8 cellular contexts compared by ENCODE assay signal in genomic region chr12:55743131-55743921, GRCh38. TPM values are rescaled to one million over a fixed set of nuclear protein-coding genes. Genes with fewer than 3 reads are reported as not detected.
A peak's percentile ranks its signal among the peaks of the same experiment; 100 is the strongest.
DNase-seq lines count a peak whose midpoint lies in the region; ATAC-seq and TF ChIP-seq lines count a peak whose summit lies in the region.

No MANE protein-coding gene starts in this region.

- TF ChIP-seq POLR2A in esophagus muscularis mucosa (IDR thresholded peaks at IDR 0.05; ENCODE audit: low read depth) = no peak
- no peak for TF ChIP-seq POLR2A in tibial nerve (IDR thresholded peaks at IDR 0.05)

- peak; percentile 57 for ATAC-seq in HG02798 (IDR thresholded peaks at IDR 0.05; ENCODE audit: poor library complexity, unreplicated experiment)
- ATAC-seq in naive thymus-derived CD4-positive, alpha-beta T cell = peak; percentile 72

- POLR2A ChIA-PET in naive thymus-derived CD4-positive, alpha-beta T cell (lab: Charles Lee) = interaction anchor here (0.6 to 3.0 kb wide), 18 partner anchors 8 to 595 kb away, joined by 3 to 13 read pairs (median 4); partner anchors contain the start of genes IL23A, ORMDL2, PYM1 and RAB5B

- H3K9me3 ChIP-seq in esophagus muscularis mucosa (no peaks in the 10 kb centered on the region), tibial nerve (no peaks in the 10 kb centered on the region)
- H3K9me3 ChIP-seq in naive thymus-derived CD4-positive, alpha-beta T cell (ENCODE audit: control insufficient read depth in 2 of 3, low read length in 3 of 3) = no peaks in the 10 kb centered on the region

- H3K36me3 ChIP-seq in esophagus muscularis mucosa (no peaks in the 10 kb centered on the region), tibial nerve (peaks cover 0 to 1% (median 0%) of the 10 kb centered on the region in 3 donors)
- peaks cover 0 to 3% (median 0%) of the 10 kb centered on the region in 3 experiments for H3K36me3 ChIP-seq in naive thymus-derived CD4-positive, alpha-beta T cell (ENCODE audit: control insufficient read depth in 2 of 3, insufficient read depth in 3 of 3, low read length in 3 of 3)

- peaks cover 26 to 58% (median 43%) of the 10 kb centered on the region in 4 donors for H3K4me1 ChIP-seq in esophagus muscularis mucosa
- peaks cover 5 to 19% of the 10 kb centered on the region in 2 donors for H3K4me1 ChIP-seq in naive thymus-derived CD4-positive, alpha-beta T cell (ENCODE audit: control insufficient read depth in 2 of 2, insufficient read depth in 2 of 2, low read length in 2 of 2)
- peaks cover 3 to 53% (median 23%) of the 10 kb centered on the region in 4 donors for H3K4me1 ChIP-seq in tibial nerve

- WGBS in esophagus muscularis mucosa = 0% methylated on average over 9 of the region's 90 CpGs
- 0 to 1% methylated on average over 14 to 23 of the region's 90 CpGs for WGBS in tibial nerve, 2 donors

- H3K4me3 ChIP-seq in esophagus muscularis mucosa = peak overlapping the region; percentile 59 to 65 (median 62)
- H3K4me3 ChIP-seq in naive thymus-derived CD4-positive, alpha-beta T cell (ENCODE audit: low read length) = peak overlapping the region; percentile 78
- peak overlapping the region; percentile 42 to 95 (median 71) for H3K4me3 ChIP-seq in tibial nerve

- peak; percentile 39 for DNase-seq in NK-92 treated with Interleukin-12 subunit alpha and Interleukin-12 subunit beta, amount 100 ng/mL, for 24 hours (lab: John Stamatoyannopoulos, UW)
- DNase-seq in NK-92 (lab: John Stamatoyannopoulos, UW; ENCODE audit: unreplicated experiment) (no peak), NCI-H510A treated with DMSO at 0.1 percent for 48 hours (lab: John Stamatoyannopoulos, UW) (peak; percentile 31), activated T-cell treated with anti-CD3 and anti-CD28 coated beads for 24 hours (ENCODE audit: low read depth) (peak; percentile 37), esophagus muscularis mucosa (ENCODE audit: extremely low spot score) (no peak), tibial nerve (ENCODE audit: low spot score in 2 of 2) (no peak)
- DNase-seq in naive thymus-derived CD4-positive, alpha-beta T cell = peak; percentile 33 to 65 (median 54)

- peak overlapping the region; percentile 90 to 96 (median 94) for H3K4me3 Mint-ChIP-seq in naive thymus-derived CD4-positive, alpha-beta T cell

- H3K9me3 Mint-ChIP-seq in naive thymus-derived CD4-positive, alpha-beta T cell = no peaks in the 10 kb centered on the region

- peaks cover 29 to 54% (median 40%) of the 10 kb centered on the region in 7 donors for H3K4me1 Mint-ChIP-seq in naive thymus-derived CD4-positive, alpha-beta T cell

- CTCF ChIA-PET in naive thymus-derived CD4-positive, alpha-beta T cell (lab: Charles Lee) = interaction anchor here (0.9 to 1.3 kb wide), 2 partner anchors 50 to 383 kb away, joined by 3 read pairs; no protein-coding TSS in a partner anchor

- TF ChIP-seq EP300 in esophagus muscularis mucosa (IDR thresholded peaks at IDR 0.05) (no peak), tibial nerve (IDR thresholded peaks at IDR 0.05) (peak in 1 of 2 donors; percentile 17)

- intact Hi-C loops in esophagus muscularis mucosa (cut with DNase I) = loop anchor here (2.0 to 10.0 kb wide), 2 partner anchors 197 to 291 kb away; no protein-coding TSS in a partner anchor
- intact Hi-C loops in naive thymus-derived CD4-positive, alpha-beta T cell (cut with micrococcal nuclease) = loop anchor here (1.0 kb wide), 2 partner anchors 230 to 298 kb away; partner anchors contain the start of gene RPS26 (in 1 of the 2)

- H3K27ac Mint-ChIP-seq in naive thymus-derived CD4-positive, alpha-beta T cell = peak overlapping the region; percentile 33 to 87 (median 79)

- no peaks in the 10 kb centered on the region for H3K27me3 ChIP-seq in esophagus muscularis mucosa
- H3K27me3 ChIP-seq in naive thymus-derived CD4-positive, alpha-beta T cell (ENCODE audit: control insufficient read depth in 2 of 2, insufficient read depth in 2 of 2, low read length in 2 of 2) = no peaks in the 10 kb centered on the region
- no peaks in the 10 kb centered on the region for H3K27me3 ChIP-seq in tibial nerve

- TF ChIP-seq CTCF in esophagus muscularis mucosa (IDR thresholded peaks at IDR 0.05) (peak in 1 of 3 experiments; percentile 11), tibial nerve (IDR thresholded peaks at IDR 0.05) (peak in 1 of 5 experiments; percentile 15)

- peaks cover 0 to 2% (median 0%) of the 10 kb centered on the region in 5 donors for H3K36me3 Mint-ChIP-seq in naive thymus-derived CD4-positive, alpha-beta T cell

- H3K27ac ChIP-seq in esophagus muscularis mucosa (replicated peaks in 1 of 4) (peak overlapping the region; percentile 65 to 81 (median 78)), tibial nerve (peak overlapping the region; percentile 35 to 91 (median 80))
- H3K27ac ChIP-seq in naive thymus-derived CD4-positive, alpha-beta T cell (ENCODE audit: low read depth, low read length) = peak overlapping the region; percentile 63

- peaks cover 0 to 8% (median 0%) of the 10 kb centered on the region in 5 donors for H3K27me3 Mint-ChIP-seq in naive thymus-derived CD4-positive, alpha-beta T cell

RNA-seq across cellular contexts. Expression of gene GDF11, which starts 0.4 kb away (rescaled TPM):
- total RNA-seq in esophagus muscularis mucosa (1 to 10 TPM; 1.7 to 9.0 (median 4.9) TPM), tibial nerve (1 to 10 TPM; 1.8 to 5.7 (median 4.0) TPM)
- 10 to 100 TPM in 3 of 5 experiments, 1 to 10 TPM in 2; 6.6 to 16.2 (median 12.0) TPM for total RNA-seq in naive thymus-derived CD4-positive, alpha-beta T cell
- polyA plus RNA-seq in naive thymus-derived CD4-positive, alpha-beta T cell = under 1 TPM; 0.79 TPM

RNA-seq across cellular contexts. Expression of gene CD63, which starts 14.5 kb away (rescaled TPM):
- total RNA-seq in esophagus muscularis mucosa (1,000 to 10,000 TPM in 1 of 4 donors, 100 to 1,000 TPM in 3; 742 to 1,177 (median 845) TPM), tibial nerve (100 to 1,000 TPM; 478 to 624 (median 544) TPM)
- 100 to 1,000 TPM in 2 of 5 experiments, 10 to 100 TPM in 3; 43.2 to 216 (median 54.3) TPM for total RNA-seq in naive thymus-derived CD4-positive, alpha-beta T cell
- 10 to 100 TPM; 68.7 to 69.8 TPM for polyA plus RNA-seq in naive thymus-derived CD4-positive, alpha-beta T cell

RNA-seq across cellular contexts. Expression of gene RDH5, which starts 23.1 kb away (rescaled TPM):
- total RNA-seq in esophagus muscularis mucosa = 10 to 100 TPM; 13.8 to 23.0 (median 17.2) TPM
- 10 to 100 TPM; 14.6 to 24.9 (median 15.9) TPM for total RNA-seq in naive thymus-derived CD4-positive, alpha-beta T cell
- 1 to 10 TPM in 1 of 2 donors, under 1 TPM in 1; 0.67 to 1.3 TPM for polyA plus RNA-seq in naive thymus-derived CD4-positive, alpha-beta T cell
- total RNA-seq in tibial nerve = 10 to 100 TPM; 28.0 to 54.6 (median 38.4) TPM

RNA-seq across cellular contexts. Expression of gene BLOC1S1, which starts 27.5 kb away (rescaled TPM):
- total RNA-seq in esophagus muscularis mucosa (100 to 1,000 TPM; 159 to 253 (median 196) TPM), tibial nerve (100 to 1,000 TPM; 212 to 322 (median 264) TPM)
- total RNA-seq in naive thymus-derived CD4-positive, alpha-beta T cell = 100 to 1,000 TPM in 1 of 5 experiments, 10 to 100 TPM in 4; 37.6 to 112 (median 71.5) TPM
- polyA plus RNA-seq in naive thymus-derived CD4-positive, alpha-beta T cell = 100 to 1,000 TPM in 1 of 2 donors, 10 to 100 TPM in 1; 83.5 to 102 TPM

RNA-seq across cellular contexts. Expression of gene ITGA7, which starts 35.6 kb away (rescaled TPM):
- 100 to 1,000 TPM; 155 to 245 (median 218) TPM for total RNA-seq in esophagus muscularis mucosa
- total RNA-seq in naive thymus-derived CD4-positive, alpha-beta T cell = 1 to 10 TPM; 1.4 to 4.6 (median 3.6) TPM
- not detected for polyA plus RNA-seq in naive thymus-derived CD4-positive, alpha-beta T cell
- total RNA-seq in tibial nerve = 100 to 1,000 TPM; 118 to 192 (median 146) TPM

Comparison
In these comparisons a context has a peak if more than half of its experiments do, and no peak if none do; other contexts are left out.
1. DNase-seq: peak in NK-92 treated with Interleukin-12 subunit alpha and Interleukin-12 subunit beta, amount 100 ng/mL, for 24 hours (single experiment), NCI-H510A treated with DMSO at 0.1 percent for 48 hours (single experiment), activated T-cell treated with anti-CD3 and anti-CD28 coated beads for 24 hours (single experiment) and naive thymus-derived CD4-positive, alpha-beta T cell (9 of 9); none in NK-92 (single experiment), esophagus muscularis mucosa (single experiment) and tibial nerve (0 of 2).
2. Peak in every context shown above with its lines, with median percentiles within 50 percentile points of each other: H3K27ac ChIP-seq and H3K4me3 ChIP-seq.